ENCODE assay signal across 8 cellular contexts in genomic region chr9:23123048-23123632, GRCh38.
DNase-seq lines count a peak whose midpoint lies in the region; ATAC-seq and TF ChIP-seq lines count a peak whose summit lies in the region.

No MANE protein-coding gene starts in this region.

- WGBS in adrenal gland, 4 donors: 61 to 69% (median 67%) methylated on average over 5 of the region's 5 CpGs

- H3K4me3 ChIP-seq in adrenal gland: no peak overlapping the region

- H3K4me1 ChIP-seq in adrenal gland (replicated peaks in 1 of 2): no peaks in the 10 kb centered on the region

- DNase-seq in EL (peak; percentile 8), adrenal gland (peak in 6 of 7 donors; percentile 19 to 71 (median 48)), left colon (peak in 1 of 2 donors; percentile 37), NCI-H2029 (lab: John Stamatoyannopoulos, UW) (no peak)
- DNase-seq in activated T-cell treated with anti-CD3 and anti-CD28 coated beads, Interleukin-2, amount 50 U/mL, for 1 hour: no peak

- TF ChIP-seq CTCF in LNCAP (IDR thresholded peaks at IDR 0.05) (peak; percentile 72), adrenal gland (IDR thresholded peaks at IDR 0.05) (peak; percentile 51 to 78 (median 60))

- intact Hi-C loops in adrenal gland (cut with DNase I): loop anchor here in 1 of 2 donors (5.0 kb wide), 1 partner anchor 369 kb away; no protein-coding TSS in a partner anchor
- intact Hi-C loops in left colon (cut with DNase I, micrococcal nuclease): no loop called here

- no peaks in the 10 kb centered on the region for H3K27me3 ChIP-seq in adrenal gland

- ATAC-seq in left colon (peak; percentile 50), GM21447 (IDR thresholded peaks at IDR 0.05; ENCODE audit: unreplicated experiment) (no peak), HG03565 (IDR thresholded peaks at IDR 0.05; ENCODE audit: unreplicated experiment) (no peak)

- H3K9me3 ChIP-seq in adrenal gland (replicated peaks in 1 of 3): no peaks in the 10 kb centered on the region

- H3K27ac ChIP-seq in adrenal gland: no peak overlapping the region

- TF ChIP-seq POLR2A in adrenal gland (IDR thresholded peaks at IDR 0.05): no peak

- no peaks in the 10 kb centered on the region for H3K36me3 ChIP-seq in adrenal gland (replicated peaks in 1 of 2)

Comparison
In these comparisons a context has a peak if more than half of its experiments do, and no peak if none do; other contexts are left out.
1. DNase-seq: peak in EL (single experiment) and adrenal gland (6 of 7); none in NCI-H2029 (single experiment) and activated T-cell treated with anti-CD3 and anti-CD28 coated beads, Interleukin-2, amount 50 U/mL, for 1 hour (single experiment).